1 cellular context compared by ENCODE assay signal in the genomic region with DNA sequence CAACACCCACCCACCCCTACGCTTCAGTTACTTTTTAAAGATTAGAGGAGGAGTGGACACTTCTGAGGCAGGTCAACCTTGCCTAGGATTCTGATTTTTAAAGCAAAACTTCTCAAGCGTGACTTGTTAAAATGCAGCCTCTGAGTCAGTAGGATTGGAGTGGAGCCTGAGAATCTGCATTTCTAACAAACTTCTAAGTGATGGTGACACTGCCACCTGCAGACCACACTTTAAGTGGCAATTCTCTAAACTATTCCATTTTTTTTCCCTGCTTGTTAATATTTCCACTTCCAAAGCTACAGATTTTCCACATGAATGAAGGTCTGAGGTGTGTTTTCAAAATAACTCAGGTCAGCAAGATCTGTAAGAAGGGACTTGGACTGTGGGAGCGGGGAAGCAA.
TF ChIP-seq lines count a peak whose summit lies in the region.

No MANE protein-coding gene starts in this region.

TF ChIP-seq in Ishikawa, 13 proteins besides CTCF, POLR2A, EP300 and RAD21 (continued from another document):
- TF ChIP-seq, protein P1, sequence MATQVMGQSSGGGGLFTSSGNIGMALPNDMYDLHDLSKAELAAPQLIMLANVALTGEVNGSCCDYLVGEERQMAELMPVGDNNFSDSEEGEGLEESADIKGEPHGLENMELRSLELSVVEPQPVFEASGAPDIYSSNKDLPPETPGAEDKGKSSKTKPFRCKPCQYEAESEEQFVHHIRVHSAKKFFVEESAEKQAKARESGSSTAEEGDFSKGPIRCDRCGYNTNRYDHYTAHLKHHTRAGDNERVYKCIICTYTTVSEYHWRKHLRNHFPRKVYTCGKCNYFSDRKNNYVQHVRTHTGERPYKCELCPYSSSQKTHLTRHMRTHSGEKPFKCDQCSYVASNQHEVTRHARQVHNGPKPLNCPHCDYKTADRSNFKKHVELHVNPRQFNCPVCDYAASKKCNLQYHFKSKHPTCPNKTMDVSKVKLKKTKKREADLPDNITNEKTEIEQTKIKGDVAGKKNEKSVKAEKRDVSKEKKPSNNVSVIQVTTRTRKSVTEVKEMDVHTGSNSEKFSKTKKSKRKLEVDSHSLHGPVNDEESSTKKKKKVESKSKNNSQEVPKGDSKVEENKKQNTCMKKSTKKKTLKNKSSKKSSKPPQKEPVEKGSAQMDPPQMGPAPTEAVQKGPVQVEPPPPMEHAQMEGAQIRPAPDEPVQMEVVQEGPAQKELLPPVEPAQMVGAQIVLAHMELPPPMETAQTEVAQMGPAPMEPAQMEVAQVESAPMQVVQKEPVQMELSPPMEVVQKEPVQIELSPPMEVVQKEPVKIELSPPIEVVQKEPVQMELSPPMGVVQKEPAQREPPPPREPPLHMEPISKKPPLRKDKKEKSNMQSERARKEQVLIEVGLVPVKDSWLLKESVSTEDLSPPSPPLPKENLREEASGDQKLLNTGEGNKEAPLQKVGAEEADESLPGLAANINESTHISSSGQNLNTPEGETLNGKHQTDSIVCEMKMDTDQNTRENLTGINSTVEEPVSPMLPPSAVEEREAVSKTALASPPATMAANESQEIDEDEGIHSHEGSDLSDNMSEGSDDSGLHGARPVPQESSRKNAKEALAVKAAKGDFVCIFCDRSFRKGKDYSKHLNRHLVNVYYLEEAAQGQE (IDR thresholded peaks at IDR 0.05; ENCODE audit: low read depth) = no peak
TF ChIP-seq in Ishikawa: peak in this region for 0.
